Comparison of ENCODE assay signal across 8 cellular contexts in the genomic region with DNA sequence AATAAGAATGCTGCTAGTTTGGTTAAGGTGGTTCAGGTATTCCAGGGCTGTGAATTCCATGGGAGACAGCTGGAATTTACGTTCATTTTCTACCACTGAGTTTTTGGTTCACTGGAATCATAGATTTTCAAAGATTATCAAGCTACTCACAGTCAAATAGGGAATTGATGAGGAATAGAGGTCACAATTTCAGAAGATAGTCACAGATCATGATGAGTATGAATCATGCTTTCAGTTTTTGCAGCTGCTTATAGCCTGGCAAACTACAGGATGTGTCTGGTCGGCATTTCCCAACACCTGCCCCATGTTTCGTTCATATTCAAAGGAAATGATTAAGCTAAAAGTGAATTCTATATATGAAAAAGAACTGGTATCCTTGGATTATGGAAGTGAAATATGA. TPM values are rescaled to one million over a fixed set of nuclear protein-coding genes. Genes with fewer than 3 reads are reported as not detected.
A peak's percentile ranks its signal among the peaks of the same experiment; 100 is the strongest.
DNase-seq lines count a peak whose midpoint lies in the region; ATAC-seq, FAIRE-seq and TF ChIP-seq lines count a peak whose summit lies in the region.

No MANE protein-coding gene starts in this region.

- no peaks in the 10 kb centered on the region for H3K36me3 ChIP-seq in osteoblast (ENCODE audit: insufficient read depth, low read length)
- H3K36me3 ChIP-seq in psoas muscle (ENCODE audit: insufficient read depth in 1 of 2, low read depth in 1 of 2) = peaks cover 0 to 6% of the 10 kb centered on the region in 2 donors
- H3K36me3 ChIP-seq in pancreas = no peaks in the 10 kb centered on the region

- no peak overlapping the region for H3K4me2 ChIP-seq in osteoblast (ENCODE audit: insufficient read depth, low read length)

- ATAC-seq in GM21360 (IDR thresholded peaks at IDR 0.05; ENCODE audit: unreplicated experiment) (peak; percentile 96), HG03520 (IDR thresholded peaks at IDR 0.05; ENCODE audit: unreplicated experiment) (peak; percentile 94), psoas muscle (no peak), pancreas (no peak)

- H3K4me3 ChIP-seq in osteoblast (ENCODE audit: insufficient read depth, low read length) = no peak overlapping the region
- no peak overlapping the region for H3K4me3 ChIP-seq in psoas muscle
- no peak overlapping the region for H3K4me3 ChIP-seq in pancreas

- peak overlapping the region; percentile 75 for H3K4me3 Mint-ChIP-seq in activated naive CD8-positive, alpha-beta T cell

- H3K4me1 ChIP-seq in osteoblast (ENCODE audit: insufficient read depth, low read length) (peaks cover 14% of the 10 kb centered on the region), psoas muscle (no peaks in the 10 kb centered on the region), pancreas (peaks cover 0 to 11% (median 0%) of the 10 kb centered on the region in 3 donors)

- 63 to 69% (median 64%) methylated on average over 3 of the region's 3 CpGs for WGBS in psoas muscle, 3 donors
- 81 to 82% methylated on average over 3 of the region's 3 CpGs for WGBS in pancreas, 2 donors

- no peaks in the 10 kb centered on the region for H3K27me3 Mint-ChIP-seq in activated naive CD8-positive, alpha-beta T cell

- intact Hi-C loops in psoas muscle (cut with DNase I) = no loop called here
- intact Hi-C loops in pancreas (cut with DNase I) = no loop called here

- no peaks in the 10 kb centered on the region for H3K27me3 ChIP-seq in osteoblast (ENCODE audit: insufficient read depth, low read length)
- H3K27me3 ChIP-seq in psoas muscle (ENCODE audit: insufficient read depth in 3 of 3, low read length in 2 of 3) = no peaks in the 10 kb centered on the region
- H3K27me3 ChIP-seq in pancreas = no peaks in the 10 kb centered on the region

- H3K9me3 ChIP-seq in osteoblast (ENCODE audit: low read depth, low read length) (no peaks in the 10 kb centered on the region), psoas muscle (no peaks in the 10 kb centered on the region), pancreas (no peaks in the 10 kb centered on the region)

- H3K79me2 ChIP-seq in osteoblast (ENCODE audit: insufficient read depth, low read length) = no peaks in the 10 kb centered on the region

- H2AFZ ChIP-seq in osteoblast (ENCODE audit: low read length) = no peak overlapping the region

- peaks cover 8% of the 10 kb centered on the region for H3K36me3 Mint-ChIP-seq in activated naive CD8-positive, alpha-beta T cell

- DNase-seq in Daoy (ENCODE audit: low read depth) (peak; percentile 29), osteoblast (ENCODE audit: insufficient read length, low spot score, missing footprints) (no peak), psoas muscle (no peak), hippocampal formation (lab: John Stamatoyannopoulos, UW) (no peak), pancreas (no peak)

- no peaks in the 10 kb centered on the region for H3K9me3 Mint-ChIP-seq in activated naive CD8-positive, alpha-beta T cell (ENCODE audit: low read depth)

- H3K27ac ChIP-seq in osteoblast (ENCODE audit: low read depth, low read length) (no peak overlapping the region), psoas muscle (no peak overlapping the region), pancreas (no peak overlapping the region)

- H4K20me1 ChIP-seq in osteoblast (ENCODE audit: insufficient read depth, low read length) = no peaks in the 10 kb centered on the region

- no peak for FAIRE-seq in pancreas (lab: Jason Lieb, UNC)

- TF ChIP-seq CTCF in osteoblast (IDR thresholded peaks at IDR 0.05; ENCODE audit: extremely low read depth, low read depth, low read length) (no peak), psoas muscle (IDR thresholded peaks at IDR 0.05) (no peak), pancreas (IDR thresholded peaks at IDR 0.05) (no peak)

- no peak overlapping the region for H3K27ac Mint-ChIP-seq in activated naive CD8-positive, alpha-beta T cell

- no peaks in the 10 kb centered on the region for H3K4me1 Mint-ChIP-seq in activated naive CD8-positive, alpha-beta T cell (ENCODE audit: low read depth)

RNA-seq across cellular contexts. Expression of a gene that starts 58.7 kb away (rescaled TPM):
- total RNA-seq in Daoy (2014; rRNA removed; shearing (Covaris generic)) = 12.5 and 16.6 TPM in 2 replicates
- total RNA-seq in osteoblast (18.8 and 21.2 TPM in 2 replicates), psoas muscle (10 to 100 TPM in 1 of 4 donors, 1 to 10 TPM in 3; 6.5 to 13.9 (median 7.0) TPM), pancreas (10 to 100 TPM in 4 of 6 donors, 1 to 10 TPM in 2; 6.4 to 16.8 (median 11.4) TPM)
- polyA plus RNA-seq in psoas muscle (10 to 100 TPM in 1 of 3 donors, 1 to 10 TPM in 2; 3.2 to 10.4 (median 3.5) TPM), pancreas (1 to 10 TPM; 4.8 to 8.5 TPM)

Comparison
In these comparisons a context has a peak if more than half of its experiments do, and no peak if none do; other contexts are left out.
1. ATAC-seq: peak in GM21360 (single experiment) and HG03520 (single experiment); none in psoas muscle (0 of 4) and pancreas (0 of 4).